ENCODE assay signal across 1 cellular context in genomic region chr20:62616728-62617621, GRCh38.
TF ChIP-seq lines count a peak whose summit lies in the region.

No MANE protein-coding gene starts in this region.

TF ChIP-seq in HepG2, 621 proteins besides CTCF, POLR2A, EP300 and RAD21 (continued from another document and continues in another):
- no peak for TF ChIP-seq TIGD3 (CRISPR knock-in tag; IDR thresholded peaks at IDR 0.05; ENCODE audit: borderline replicate concordance)
- no peak for TF ChIP-seq PLSCR1 (CRISPR knock-in tag; IDR thresholded peaks at IDR 0.05; ENCODE audit: borderline replicate concordance)
- peak; percentile 85; the same call in 1 of the 2 replicates for TF ChIP-seq GLI4 (CRISPR knock-in tag; IDR thresholded peaks at IDR 0.05; ENCODE audit: borderline replicate concordance)
- no peak for TF ChIP-seq ZNF646 (CRISPR knock-in tag; IDR thresholded peaks at IDR 0.05)
- TF ChIP-seq NCOR1 (IDR thresholded peaks at IDR 0.05; ENCODE audit: borderline replicate concordance, low read length): no peak
- TF ChIP-seq YEATS2 (CRISPR knock-in tag; IDR thresholded peaks at IDR 0.05; ENCODE audit: borderline replicate concordance): peak; percentile 81; the same call in 1 of the 2 replicates
- TF ChIP-seq NFATC3 (CRISPR knock-in tag; IDR thresholded peaks at IDR 0.05): 0 out of 2 replicates have a peak, but pooled peaks have one; percentile 76
- no peak for TF ChIP-seq NCOA5 (CRISPR knock-in tag; IDR thresholded peaks at IDR 0.05)
- peak; percentile 50; the same call in 1 of the 2 replicates for TF ChIP-seq ZBTB26 (CRISPR knock-in tag; IDR thresholded peaks at IDR 0.05; ENCODE audit: borderline replicate concordance)
- TF ChIP-seq MNT (IDR thresholded peaks at IDR 0.05): no peak
- TF ChIP-seq HMGXB3 (CRISPR knock-in tag; IDR thresholded peaks at IDR 0.05; ENCODE audit: borderline replicate concordance): 0 out of 2 replicates have a peak, but pooled peaks have one; percentile 52
- TF ChIP-seq CBX1 (IDR thresholded peaks at IDR 0.05; ENCODE audit: low read depth): peak; percentile 92
- TF ChIP-seq GATAD1 (CRISPR knock-in tag; IDR thresholded peaks at IDR 0.05): peak; percentile 45; the same call in 1 of the 2 replicates
- TF ChIP-seq MEIS2 (CRISPR knock-in tag; IDR thresholded peaks at IDR 0.05): peak; percentile 76; the same call in 1 of the 2 replicates
- peak; percentile 93; the same call in 1 of the 2 replicates for TF ChIP-seq MTF2 (CRISPR knock-in tag; IDR thresholded peaks at IDR 0.05; ENCODE audit: borderline replicate concordance)
- no peak; the same call in 1 of the 2 replicates for TF ChIP-seq ZHX1 (CRISPR knock-in tag; IDR thresholded peaks at IDR 0.05; ENCODE audit: low read depth)
- peak; percentile 79 for TF ChIP-seq NRL (CRISPR knock-in tag; IDR thresholded peaks at IDR 0.05; ENCODE audit: borderline replicate concordance)
- no peak for TF ChIP-seq ZNF761 (CRISPR knock-in tag; conservative IDR thresholded peaks at IDR 0.05)
- peak; percentile 87 for TF ChIP-seq ZNF331 (CRISPR knock-in tag; IDR thresholded peaks at IDR 0.05)
- TF ChIP-seq E2F5 (CRISPR knock-in tag; conservative IDR thresholded peaks at IDR 0.05): no peak
- TF ChIP-seq CCDC6 (CRISPR knock-in tag; IDR thresholded peaks at IDR 0.05): no peak
- no peak for TF ChIP-seq TARDBP (CRISPR knock-in tag; IDR thresholded peaks at IDR 0.05)
- TF ChIP-seq ATF4 (CRISPR knock-in tag; IDR thresholded peaks at IDR 0.05): no peak
- no peak for TF ChIP-seq HINFP (CRISPR knock-in tag; IDR thresholded peaks at IDR 0.05; ENCODE audit: low read depth)
- TF ChIP-seq HOMEZ (CRISPR knock-in tag; IDR thresholded peaks at IDR 0.05; ENCODE audit: low read depth): no peak
- peak; percentile 36; the same call in 1 of the 2 replicates for TF ChIP-seq TGIF2 (CRISPR knock-in tag; IDR thresholded peaks at IDR 0.05)
- no peak for TF ChIP-seq CREB1 (IDR thresholded peaks at IDR 0.05)
- no peak for TF ChIP-seq CREB1 (CRISPR knock-in tag; IDR thresholded peaks at IDR 0.05)
- 0 out of 2 replicates have a peak, but pooled peaks have one; percentile 58 for TF ChIP-seq ZFP1 (CRISPR knock-in tag; IDR thresholded peaks at IDR 0.05)
